Comparison of ENCODE assay signal across 3 cellular contexts in genomic region chr11:75509201-75509600, GRCh38.
TF ChIP-seq lines count a peak whose summit lies in the region.

No MANE protein-coding gene starts in this region.

TF ChIP-seq in SK-N-SH treated with all-trans-retinoic acid at 6 μM for 48 hours, 23 proteins besides CTCF, POLR2A, EP300 and RAD21:
- TF ChIP-seq ZNF565 (CRISPR knock-in tag; conservative IDR thresholded peaks at IDR 0.05; ENCODE audit: low read depth) (no peak), GLIS3 (CRISPR knock-in tag; IDR thresholded peaks at IDR 0.05) (no peak)

TF ChIP-seq in SK-N-SH, 30 proteins besides CTCF, POLR2A, EP300 and RAD21:
- TF ChIP-seq FOXM1 (IDR thresholded peaks at IDR 0.05; ENCODE audit: low read depth) (no peak), POLR2AphosphoS5 (IDR thresholded peaks at IDR 0.05; ENCODE audit: low read depth, low read length) (no peak), MAX (IDR thresholded peaks at IDR 0.05; ENCODE audit: low read depth) (no peak)
TF ChIP-seq in SK-N-SH: peak in this region for 0.

TF ChIP-seq in K562, 482 proteins besides CTCF, POLR2A, EP300 and RAD21:
- no peak for TF ChIP-seq TBP (optimal IDR thresholded peaks at IDR 0.05; ENCODE audit: low read depth, low read length)
- no peak for TF ChIP-seq NFRKB (IDR thresholded peaks at IDR 0.05; ENCODE audit: low read depth)
- TF ChIP-seq PTRF (tag; IDR thresholded peaks at IDR 0.05): no peak
- no peak for TF ChIP-seq ZNF12 (CRISPR knock-in tag; IDR thresholded peaks at IDR 0.05)
- no peak for TF ChIP-seq SFPQ (IDR thresholded peaks at IDR 0.05; ENCODE audit: low read depth, low read length)
- TF ChIP-seq ZNF445 (CRISPR knock-in tag; IDR thresholded peaks at IDR 0.05; ENCODE audit: low read depth): no peak
- TF ChIP-seq JUND (IDR thresholded peaks at IDR 0.05; ENCODE audit: borderline replicate concordance, low read depth, low read length): no peak
- no peak for TF ChIP-seq JUND (tag; IDR thresholded peaks at IDR 0.05; ENCODE audit: borderline replicate concordance, low read depth, low read length)
- no peak for TF ChIP-seq ZFP30 (CRISPR knock-in tag; IDR thresholded peaks at IDR 0.05; ENCODE audit: borderline replicate concordance)
- TF ChIP-seq DNMT1 (IDR thresholded peaks at IDR 0.05): no peak
- TF ChIP-seq GATA2 (CRISPR knock-in tag; IDR thresholded peaks at IDR 0.05): no peak
